ENCODE assay signal across 15 cellular contexts in the genomic region with DNA sequence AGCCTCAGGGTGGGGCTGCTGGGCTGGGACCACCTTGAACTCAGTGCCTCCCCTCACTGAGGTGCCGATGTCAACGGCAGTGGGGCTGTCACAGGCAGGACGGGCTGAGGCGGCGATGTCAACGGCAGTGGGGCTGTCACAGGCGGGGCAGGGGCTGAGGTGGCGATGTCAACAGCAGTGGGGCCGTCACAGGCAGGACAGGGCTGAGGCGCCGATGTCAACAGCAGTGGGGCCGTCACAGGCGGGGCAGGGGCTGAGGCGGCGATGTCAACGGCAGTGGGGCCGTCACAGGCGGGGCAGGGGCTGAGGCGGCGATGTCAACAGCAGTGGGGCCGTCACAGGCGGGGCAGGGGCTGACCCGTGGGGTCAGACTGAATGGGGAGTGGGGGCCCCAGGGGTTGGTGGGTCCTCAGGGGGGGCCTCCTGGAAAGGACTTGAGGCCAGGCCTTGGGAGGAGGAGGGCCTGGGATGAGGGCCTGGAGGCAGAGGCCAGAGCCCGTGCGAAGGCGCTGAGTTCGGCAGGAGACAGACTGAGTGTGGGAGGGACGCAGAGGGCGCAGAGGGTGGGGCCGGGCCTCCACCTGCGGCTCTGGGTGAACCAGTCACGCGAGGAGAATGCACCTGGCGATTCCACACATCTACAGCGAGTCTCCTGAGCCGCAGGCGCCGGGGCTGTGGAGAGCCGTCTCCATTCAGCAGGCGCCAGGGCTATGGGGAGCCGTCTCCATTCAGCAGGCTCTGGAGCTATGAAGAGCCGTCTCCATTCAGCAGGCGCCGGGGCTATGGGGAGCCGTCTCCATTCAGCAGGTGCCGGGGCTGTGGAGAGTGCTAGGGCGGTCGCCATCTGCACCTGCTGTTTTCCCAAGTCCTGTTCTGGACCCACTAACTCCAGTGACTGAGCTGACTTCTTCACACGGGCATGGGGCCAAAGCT. TPM values are rescaled to one million over a fixed set of nuclear protein-coding genes. Genes with fewer than 3 reads are reported as not detected.
A peak's percentile ranks its signal among the peaks of the same experiment; 100 is the strongest.
DNase-seq lines count a peak whose midpoint lies in the region; ATAC-seq, FAIRE-seq and TF ChIP-seq lines count a peak whose summit lies in the region.
"Had no signal": no experiment of that assay in that cellular context is flagged by ENCODE, and none has a peak within 500 bp of the region (broad histone marks: within the 10 kb centered on the region; RNA-seq: fewer than 3 reads in every experiment).

No MANE protein-coding gene starts in this region.

- H3K4me3 ChIP-seq in mammary epithelial cell (replicated peaks in 1 of 3; ENCODE audit: insufficient read depth in 1 of 3, low read depth in 2 of 3, low read length in 3 of 3): no peak overlapping the region
- H3K4me3 ChIP-seq in lower lobe of right lung: no peak overlapping the region
- H3K4me3 ChIP-seq: psoas muscle had no signal

- ATAC-seq in lower lobe of right lung: peak in 1 of 2 donors; percentile 65
- no peak for ATAC-seq in HG03460 (IDR thresholded peaks at IDR 0.05; ENCODE audit: unreplicated experiment)
- ATAC-seq: HCT116; psoas muscle; stimulated activated memory B cell treated with anti-CD40 and anti-IgM and Interleukin-4, amounts not matched to agents 10 μg/mL and 1 μg/mL and 100 μg/mL, for 72 hours had no signal

- H3K36me3 ChIP-seq in mammary epithelial cell (ENCODE audit: insufficient read depth, low read length) (no peaks in the 10 kb centered on the region), lower lobe of right lung (no peaks in the 10 kb centered on the region)

- H3K9me3 ChIP-seq in mammary epithelial cell (replicated peaks; ENCODE audit: insufficient read depth, low read length) (no peaks in the 10 kb centered on the region), lower lobe of right lung (no peaks in the 10 kb centered on the region)
- H3K9me3 ChIP-seq: psoas muscle had no signal

- no peak overlapping the region for H3K27ac ChIP-seq in mammary epithelial cell (ENCODE audit: insufficient read depth, low read depth, low read length)
- no peak overlapping the region for H3K27ac ChIP-seq in lower lobe of right lung
- H3K27ac ChIP-seq: psoas muscle had no signal

- TF ChIP-seq POLR2A in GM12892 (IDR thresholded peaks at IDR 0.05; ENCODE audit: low read depth, low read length): no peak

- H3K79me2 ChIP-seq in mammary epithelial cell (ENCODE audit: insufficient read depth, low read length): no peaks in the 10 kb centered on the region

- no peak for TF ChIP-seq CTCF in mammary epithelial cell (conservative IDR thresholded peaks at IDR 0.05 in 1 of 2, IDR thresholded peaks at IDR 0.05 in 1 of 2; ENCODE audit: extremely low read depth in 1 of 2, insufficient read depth in 1 of 2, low read depth in 1 of 2, low read length in 2 of 2)
- TF ChIP-seq CTCF in lower lobe of right lung (IDR thresholded peaks at IDR 0.05): no peak

- peaks cover 24% of the 10 kb centered on the region for H3K27me3 ChIP-seq in mammary epithelial cell (ENCODE audit: insufficient read depth, low read length)
- H3K27me3 ChIP-seq in lower lobe of right lung (ENCODE audit: low read depth): peaks cover 44% of the 10 kb centered on the region

- peak; percentile 87 for DNase-seq in Ammon's horn (ENCODE audit: low spot score)
- peak; percentile 44 for DNase-seq in NCI-H1092 treated with DMSO at 0.1 percent for 48 hours (lab: John Stamatoyannopoulos, UW)
- DNase-seq in mammary epithelial cell: peak; percentile 7
- DNase-seq in lower lobe of right lung: peak; percentile 45
- DNase-seq in DMS153 (lab: John Stamatoyannopoulos, UW): no peak
- DNase-seq in GM12892 (ENCODE audit: insufficient read length): no peak
- DNase-seq in NOMO-1 (lab: John Stamatoyannopoulos, UW; ENCODE audit: unreplicated experiment in 2 of 2): no peak
- DNase-seq: activated CD4-positive, alpha-beta T cell treated with anti-CD3 and anti-CD28 coated beads, Interleukin-2, amount 10 ng/mL, durations not matched to agents 7 days and 5 days; mesendoderm; NCI-H1694; OCI-M1 had no signal

- H3K9ac ChIP-seq in mammary epithelial cell (ENCODE audit: insufficient read depth, low read length): no peak overlapping the region

- CTCF ChIA-PET in mammary epithelial cell (lab: Charles Lee; ENCODE audit: low non-redundant PET): no interaction called here

- 17% methylated on average over 20 of the region's 49 CpGs for WGBS in mammary epithelial cell (ENCODE audit: low coverage, missing lambda C conversion rate)

- intact Hi-C loops in mammary epithelial cell (cut with micrococcal nuclease): no loop called here
- intact Hi-C loops in lower lobe of right lung (cut with DNase I): no loop called here

- no peaks in the 10 kb centered on the region for H4K20me1 ChIP-seq in mammary epithelial cell (ENCODE audit: insufficient read depth, low read length)

- no peak overlapping the region for H3K4me2 ChIP-seq in mammary epithelial cell (ENCODE audit: insufficient read depth, low read depth, low read length)

- no TSS peak for BruUV-seq in mammary epithelial cell (replicated peaks; lab: Mats Ljungman, UMichigan)

- H2AFZ ChIP-seq in mammary epithelial cell (ENCODE audit: low read depth, low read length): peak overlapping the region; percentile 7

- dilution Hi-C loops in mammary epithelial cell (cut with HindIII; ENCODE audit: low sequenced_read_pairs): no loop called here

- H3K4me1 ChIP-seq in mammary epithelial cell (ENCODE audit: insufficient read depth, low read length): no peaks in the 10 kb centered on the region
- no peaks in the 10 kb centered on the region for H3K4me1 ChIP-seq in lower lobe of right lung
- H3K4me1 ChIP-seq: psoas muscle had no signal

- FAIRE-seq in GM12892 (lab: Jason Lieb, UNC): no peak

- in situ Hi-C loops in mammary epithelial cell (cut with MboI; ENCODE audit: low sequenced_read_pairs in 2 of 2): no loop called here

RNA-seq across cellular contexts. Expression of a gene that starts 22.9 kb away (rescaled TPM):
- total RNA-seq in mammary epithelial cell: 100 to 1,000 TPM in 1 of 2 donors, 10 to 100 TPM in 1; 38.7 to 284 TPM
- 486 TPM for polyA plus RNA-seq in mammary epithelial cell
- polyA minus RNA-seq in mammary epithelial cell: 109 TPM
- 173 TPM for total RNA-seq in lower lobe of right lung
- polyA plus RNA-seq in GM12892 (2012; ENCODE audit: missing spikeins): 693 TPM

RNA-seq across cellular contexts. Expression of a gene that starts 23.1 kb away (rescaled TPM):
- total RNA-seq in mammary epithelial cell: 10 to 100 TPM; 11.2 to 31.9 TPM
- 10.7 TPM for polyA plus RNA-seq in mammary epithelial cell
- not detected for polyA minus RNA-seq in mammary epithelial cell
- total RNA-seq in lower lobe of right lung: 9.7 TPM
- polyA plus RNA-seq in GM12892 (2012; ENCODE audit: missing spikeins): 14.0 TPM

RNA-seq across cellular contexts. Expression of a gene that starts 25.8 kb away (rescaled TPM):
- 1 to 10 TPM in 1 of 2 donors, not detected in 1; 3.2 TPM for total RNA-seq in mammary epithelial cell
- not detected for polyA plus RNA-seq in mammary epithelial cell
- polyA minus RNA-seq in mammary epithelial cell: not detected
- total RNA-seq in lower lobe of right lung: 5.5 TPM
- 1.0 TPM for polyA plus RNA-seq in GM12892 (2012; ENCODE audit: missing spikeins)

RNA-seq across cellular contexts. Expression of a gene that starts 37.7 kb away (rescaled TPM):
- total RNA-seq in mammary epithelial cell (under 1 TPM in 1 of 2 donors, not detected in 1; 0.83 TPM), lower lobe of right lung (31.5 TPM)
- not detected for polyA plus RNA-seq in mammary epithelial cell
- not detected for polyA minus RNA-seq in mammary epithelial cell
- not detected for polyA plus RNA-seq in GM12892 (2012; ENCODE audit: missing spikeins)

RNA-seq across cellular contexts. Expression of a gene that starts 54.4 kb away (rescaled TPM):
- 10 to 100 TPM; 35.0 to 38.2 TPM for total RNA-seq in mammary epithelial cell
- 34.2 TPM for polyA plus RNA-seq in mammary epithelial cell
- 77.3 TPM for polyA minus RNA-seq in mammary epithelial cell
- total RNA-seq in lower lobe of right lung: 44.8 TPM
- 23.3 TPM for polyA plus RNA-seq in GM12892 (2012; ENCODE audit: missing spikeins)

Comparison
In these comparisons a context has a peak if more than half of its experiments do, and no peak if none do; other contexts are left out.
1. DNase-seq: peak in Ammon's horn (single experiment), NCI-H1092 treated with DMSO at 0.1 percent for 48 hours (single experiment), mammary epithelial cell (single experiment) and lower lobe of right lung (single experiment); none in DMS153 (single experiment), GM12892 (single experiment) and NOMO-1 (0 of 2).